Comparison of ENCODE assay signal across 8 cellular contexts in the genomic region with DNA sequence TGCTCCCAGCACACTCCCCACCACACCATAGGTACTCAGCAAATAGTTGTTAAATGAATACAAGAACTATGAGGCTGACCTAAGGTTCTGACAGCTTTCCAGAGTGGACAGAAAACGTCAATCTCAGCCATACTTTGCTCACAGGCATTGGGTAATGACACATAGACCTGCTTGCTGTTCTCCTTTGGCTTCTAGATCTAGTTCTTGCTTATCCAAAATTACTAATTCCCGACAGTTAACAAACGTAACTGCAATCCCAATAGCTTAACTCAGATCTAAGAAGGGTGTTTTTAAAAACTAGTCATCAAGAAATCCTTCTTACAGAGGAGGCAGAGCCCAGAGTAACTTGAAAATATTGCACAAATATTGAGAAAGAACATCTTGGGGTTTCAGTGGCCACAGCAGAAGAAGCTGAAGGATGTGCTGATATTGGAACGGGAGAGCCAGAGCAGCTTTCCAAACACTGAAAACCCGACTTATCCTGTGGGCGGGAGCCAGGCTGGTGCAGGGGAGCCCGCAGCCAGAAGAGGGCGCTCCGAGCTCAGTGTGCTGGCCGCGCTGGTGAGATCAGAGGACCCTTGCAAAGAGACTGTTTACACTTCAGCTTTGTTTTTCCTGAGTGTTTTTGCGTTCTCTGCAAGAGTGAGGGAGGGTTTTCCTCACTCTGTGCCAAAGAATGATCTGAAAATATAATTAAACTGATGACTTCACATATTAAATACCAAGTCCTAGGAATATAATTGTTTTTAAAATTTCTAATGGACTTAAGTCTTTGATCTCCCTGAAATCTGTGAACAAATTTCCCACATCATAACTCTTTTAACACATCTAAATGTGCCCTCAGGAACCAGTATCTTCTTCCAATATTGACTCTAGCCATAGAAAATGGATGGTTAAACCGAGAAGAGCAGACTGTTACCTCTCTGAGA. TPM values are rescaled to one million over a fixed set of nuclear protein-coding genes. Genes with fewer than 3 reads are reported as not detected.
A peak's percentile ranks its signal among the peaks of the same experiment; 100 is the strongest.
DNase-seq lines count a peak whose midpoint lies in the region; ATAC-seq and TF ChIP-seq lines count a peak whose summit lies in the region.

No MANE protein-coding gene starts in this region.

- H3K27me3 ChIP-seq in adipocyte (replicated peaks; ENCODE audit: control insufficient read depth, insufficient read depth, low read length) (no peaks in the 10 kb centered on the region), heart right ventricle (peaks cover 0 to 7% (median 0%) of the 10 kb centered on the region in 7 donors), aorta (ENCODE audit: control insufficient read depth in 1 of 2, insufficient read depth in 2 of 2, low read length in 1 of 2) (no peaks in the 10 kb centered on the region)

- H3K9me3 ChIP-seq in adipocyte (ENCODE audit: control insufficient read depth, low read length) (no peaks in the 10 kb centered on the region), heart right ventricle (no peaks in the 10 kb centered on the region), aorta (ENCODE audit: control insufficient read depth, low read length) (no peaks in the 10 kb centered on the region)

- no peak for TF ChIP-seq POLR2A in NB4 (IDR thresholded peaks at IDR 0.05; ENCODE audit: extremely low read depth, insufficient read length)

- peak; percentile 78 for ATAC-seq in GM21723 (IDR thresholded peaks at IDR 0.05; ENCODE audit: unreplicated experiment)
- peak; percentile 85 to 96 (median 92) for ATAC-seq in heart right ventricle
- peak; percentile 94 for ATAC-seq in aorta (ENCODE audit: low FRiP score)

- no peak overlapping the region for H3K4me3 ChIP-seq in NB4 (ENCODE audit: low read depth, low read length)
- peak overlapping the region; percentile 14 for H3K4me3 ChIP-seq in adipocyte (ENCODE audit: low read length)
- no peak overlapping the region for H3K4me3 ChIP-seq in heart right ventricle
- no peak overlapping the region for H3K4me3 ChIP-seq in aorta (ENCODE audit: low read length in 2 of 2)

- intact Hi-C loops in heart right ventricle (cut with DNase I) (loop anchor here (1.0 to 5.0 kb wide), 9 partner anchors 42 to 232 kb away; no protein-coding TSS in a partner anchor), aorta (cut with DNase I) (loop anchor here (1.0 to 2.0 kb wide), 3 partner anchors 43 to 45 kb away; no protein-coding TSS in a partner anchor)

- 15 to 17% methylated on average over 13 of the region's 13 CpGs for WGBS in heart right ventricle, 2 donors
- 6 to 7% methylated on average over 13 of the region's 13 CpGs for WGBS in aorta, 2 donors

- H3K36me3 ChIP-seq in adipocyte (ENCODE audit: control insufficient read depth, insufficient read depth, low read length, severe bottlenecking) (no peaks in the 10 kb centered on the region), heart right ventricle (peaks cover 0 to 4% (median 0%) of the 10 kb centered on the region in 9 donors), aorta (ENCODE audit: control insufficient read depth in 1 of 2, insufficient read depth in 2 of 2, low read length in 1 of 2) (no peaks in the 10 kb centered on the region)

- peak; percentile 92 for TF ChIP-seq CTCF in NB4 (IDR thresholded peaks at IDR 0.05; ENCODE audit: low read depth, low read length)
- TF ChIP-seq CTCF in heart right ventricle (IDR thresholded peaks at IDR 0.05), result peak; percentile 98 to 100 (median 99)

- H3K4me1 ChIP-seq in adipocyte (ENCODE audit: control insufficient read depth, insufficient read depth, low read length) (peaks cover 30% of the 10 kb centered on the region), heart right ventricle (peaks cover 5 to 53% (median 27%) of the 10 kb centered on the region in 9 donors), aorta (ENCODE audit: control insufficient read depth in 1 of 2, insufficient read depth in 2 of 2, low read length in 2 of 2) (no peaks in the 10 kb centered on the region)

- peak overlapping the region; percentile 57 for H3K9ac ChIP-seq in adipocyte (ENCODE audit: low read length)

- H3K27ac ChIP-seq in heart right ventricle (peak overlapping the region in 9 of 10 donors; percentile 3 to 81 (median 66)), aorta (ENCODE audit: low read depth in 1 of 2, low read length in 2 of 2) (peak overlapping the region in 1 of 2 donors; percentile 37)

- peak; percentile 9 for DNase-seq in CMK (ENCODE audit: low read depth)
- peak; percentile 74 for DNase-seq in NB4 (ENCODE audit: low read depth)
- peak; percentile 33 for DNase-seq in T follicular helper cell (ENCODE audit: low read depth)
- DNase-seq in adipocyte (ENCODE audit: low read depth), result peak; percentile 92
- DNase-seq in heart right ventricle, result peak; percentile 86 to 89
- peak; percentile 87 for DNase-seq in putamen (ENCODE audit: low spot score)
- DNase-seq in aorta, result peak; percentile 87 to 94

RNA-seq across cellular contexts. Expression of gene FGF1, which starts 30.3 kb away (rescaled TPM):
- 100 to 1,000 TPM in 1 of 10 donors, 10 to 100 TPM in 9; 31.4 to 110 (median 58.4) TPM for total RNA-seq in heart right ventricle
- 10 to 100 TPM in 1 of 2 donors, 1 to 10 TPM in 1; 5.1 to 17.6 TPM for polyA plus RNA-seq in heart right ventricle
- 10 to 100 TPM; 24.4 to 25.6 TPM for total RNA-seq in aorta
- polyA plus RNA-seq in aorta, result 10 to 100 TPM; 19.8 to 44.2 TPM

Comparison
In these comparisons a context has a peak if more than half of its experiments do, and no peak if none do; other contexts are left out.
1. DNase-seq: peak in every context shown above with its lines; median percentile 92 in adipocyte; 90 in aorta; 88 in heart right ventricle; 87 in putamen; 74 in NB4; 33 in T follicular helper cell; 9 in CMK.